ENCODE assay signal across 12 cellular contexts in the genomic region with DNA sequence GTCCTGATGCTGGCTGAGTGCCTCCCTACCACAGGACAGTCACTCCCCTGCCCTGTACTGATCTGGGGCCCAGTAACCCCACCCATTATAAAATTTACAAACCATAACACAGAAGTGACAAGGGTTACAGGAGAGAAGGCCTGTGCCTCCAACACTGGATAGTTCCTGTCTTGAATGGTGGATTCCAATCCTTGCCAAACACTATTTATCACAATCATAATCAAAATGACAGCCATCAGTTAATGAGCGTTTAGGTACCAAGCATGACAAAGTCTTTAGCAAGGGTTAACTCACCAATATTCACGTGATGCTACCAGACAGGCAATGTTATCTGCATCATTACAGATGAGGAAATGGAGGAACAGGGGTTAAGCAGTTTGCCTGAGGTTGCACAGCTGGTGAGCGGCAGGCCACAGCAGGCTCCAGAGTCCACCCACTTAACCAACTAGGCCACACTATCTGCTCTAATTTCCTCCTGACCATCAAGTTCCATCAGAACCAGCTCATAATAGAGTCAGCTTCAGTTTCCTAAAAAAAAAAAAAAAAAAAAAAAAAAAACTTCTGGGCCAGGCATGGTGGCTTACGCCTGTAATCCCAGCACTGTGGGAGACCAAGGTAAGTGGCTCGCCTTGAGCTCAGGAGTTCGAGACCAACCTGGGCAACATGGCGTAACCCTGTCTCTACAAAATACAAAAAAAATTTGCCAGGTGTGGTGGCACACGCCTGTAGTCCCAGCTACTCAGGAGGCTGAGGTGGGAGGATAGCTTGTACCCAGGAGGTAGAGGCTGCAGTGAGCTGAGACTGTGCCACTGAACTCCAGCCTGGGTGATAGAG. TPM values are rescaled to one million over a fixed set of nuclear protein-coding genes. Genes with fewer than 3 reads are reported as not detected.
A peak's percentile ranks its signal among the peaks of the same experiment; 100 is the strongest.
DNase-seq lines count a peak whose midpoint lies in the region; ATAC-seq and TF ChIP-seq lines count a peak whose summit lies in the region.
"Had no signal": no experiment of that assay in that cellular context is flagged by ENCODE, and none has a peak within 500 bp of the region (broad histone marks: within the 10 kb centered on the region; RNA-seq: fewer than 3 reads in every experiment).

No MANE protein-coding gene starts in this region.

- no peaks in the 10 kb centered on the region for H3K27me3 ChIP-seq in brain microvascular endothelial cell (replicated peaks)
- H3K27me3 ChIP-seq: ovary had no signal

- TF ChIP-seq CTCF in brain microvascular endothelial cell (IDR thresholded peaks at IDR 0.05; ENCODE audit: low read depth, low read length, missing control alignments) = no peak

- no peak overlapping the region for H3K4me3 ChIP-seq in brain microvascular endothelial cell (ENCODE audit: low read depth, low read length)
- H3K4me3 ChIP-seq: ovary had no signal

- DNase-seq in HCEC 1CT = peak; percentile 84
- DNase-seq in brain microvascular endothelial cell = no peak
- DNase-seq in left lobe of liver (ENCODE audit: low spot score) = no peak
- no peak for DNase-seq in stimulated activated naive B cell treated with anti-CD40 and anti-IgM and Interleukin-4, amounts not matched to agents 10 μg/mL and 1 μg/mL and 100 μg/mL, for 72 hours
- DNase-seq in NCI-H748 treated with DMSO at 0.1 percent for 48 hours (lab: John Stamatoyannopoulos, UW) = no peak
- no peak for DNase-seq in H4 (ENCODE audit: low spot score)
- DNase-seq in C1 segment of cervical spinal cord (lab: John Stamatoyannopoulos, UW) = no peak
- DNase-seq: CD8-positive, alpha-beta memory T cell; NCI-H526 treated with DMSO at 0.1 percent for 48 hours; ovary; T-helper 2 cell had no signal

- H3K36me3 Mint-ChIP-seq in stimulated activated naive B cell treated with anti-CD40 and anti-IgM and Interleukin-4, amounts not matched to agents 10 μg/mL and 1 μg/mL and 100 μg/mL, for 72 hours = peaks cover 0 to 4% of the 10 kb centered on the region in 2 donors
- H3K36me3 Mint-ChIP-seq: CD8-positive, alpha-beta memory T cell had no signal

- ATAC-seq in left lobe of liver (peak; percentile 44), GM18517 (IDR thresholded peaks at IDR 0.05; ENCODE audit: unreplicated experiment) (no peak)
- ATAC-seq in stimulated activated naive B cell treated with anti-CD40 and anti-IgM and Interleukin-4, amounts not matched to agents 10 μg/mL and 1 μg/mL and 100 μg/mL, for 72 hours (replicated peaks) = peak; percentile 84 to 85

- H3K27ac Mint-ChIP-seq in stimulated activated naive B cell treated with anti-CD40 and anti-IgM and Interleukin-4, amounts not matched to agents 10 μg/mL and 1 μg/mL and 100 μg/mL, for 72 hours = peak overlapping the region; percentile 22
- H3K27ac Mint-ChIP-seq: CD8-positive, alpha-beta memory T cell had no signal

- H3K9me3 Mint-ChIP-seq in stimulated activated naive B cell treated with anti-CD40 and anti-IgM and Interleukin-4, amounts not matched to agents 10 μg/mL and 1 μg/mL and 100 μg/mL, for 72 hours = no peaks in the 10 kb centered on the region
- H3K9me3 Mint-ChIP-seq: CD8-positive, alpha-beta memory T cell had no signal

- peak overlapping the region; percentile 80 for H3K27ac ChIP-seq in brain microvascular endothelial cell
- H3K27ac ChIP-seq: ovary had no signal

- H3K27me3 Mint-ChIP-seq in stimulated activated naive B cell treated with anti-CD40 and anti-IgM and Interleukin-4, amounts not matched to agents 10 μg/mL and 1 μg/mL and 100 μg/mL, for 72 hours = no peaks in the 10 kb centered on the region
- H3K27me3 Mint-ChIP-seq: CD8-positive, alpha-beta memory T cell had no signal

- H3K36me3 ChIP-seq in brain microvascular endothelial cell (replicated peaks) = no peaks in the 10 kb centered on the region
- H3K36me3 ChIP-seq: ovary had no signal

- H3K4me1 Mint-ChIP-seq in stimulated activated naive B cell treated with anti-CD40 and anti-IgM and Interleukin-4, amounts not matched to agents 10 μg/mL and 1 μg/mL and 100 μg/mL, for 72 hours = peaks cover 40 to 65% of the 10 kb centered on the region in 2 donors
- H3K4me1 Mint-ChIP-seq: CD8-positive, alpha-beta memory T cell had no signal

- in situ Hi-C loops in brain microvascular endothelial cell (cut with HindIII; ENCODE audit: low pct_ligation_motif_present, low sequenced_read_pairs) = no loop called here

- H3K4me3 Mint-ChIP-seq in stimulated activated naive B cell treated with anti-CD40 and anti-IgM and Interleukin-4, amounts not matched to agents 10 μg/mL and 1 μg/mL and 100 μg/mL, for 72 hours = no peak overlapping the region
- H3K4me3 Mint-ChIP-seq: CD8-positive, alpha-beta memory T cell had no signal

RNA-seq across cellular contexts. Expression of a gene that starts 14.2 kb away (rescaled TPM):
- total RNA-seq in left lobe of liver = 67.1 TPM
- 25.0 and 42.5 TPM in 2 replicates for total RNA-seq in H4 (2014; rRNA removed; shearing (Covaris generic))
